In genomic region chr12:68189766-68190700, GRCh38 we compare ENCODE assay signal across 11 cellular contexts. TPM values are rescaled to one million over a fixed set of nuclear protein-coding genes. Genes with fewer than 3 reads are reported as not detected.
A peak's percentile ranks its signal among the peaks of the same experiment; 100 is the strongest.
DNase-seq lines count a peak whose midpoint lies in the region; ATAC-seq, FAIRE-seq and TF ChIP-seq lines count a peak whose summit lies in the region.
"Had no signal": no experiment of that assay in that cellular context is flagged by ENCODE, and none has a peak within 500 bp of the region (broad histone marks: within the 10 kb centered on the region; RNA-seq: fewer than 3 reads in every experiment).

No MANE protein-coding gene starts in this region.

- no peak overlapping the region for H3K9ac ChIP-seq in HCT116 (ENCODE audit: low read length)

- no peaks in the 10 kb centered on the region for H3K79me2 ChIP-seq in HCT116 (ENCODE audit: insufficient read depth, low read length)

- H4K20me1 ChIP-seq in HCT116 (ENCODE audit: insufficient read depth) = no peaks in the 10 kb centered on the region

- H3K36me3 ChIP-seq in HCT116 (ENCODE audit: control insufficient read depth in 1 of 2, insufficient read depth in 2 of 2, low read length in 2 of 2) = no peaks in the 10 kb centered on the region
- H3K36me3 ChIP-seq in bronchial epithelial cell (ENCODE audit: control insufficient read depth, insufficient read depth, low read length) = no peaks in the 10 kb centered on the region
- H3K36me3 ChIP-seq in right lobe of liver = no peaks in the 10 kb centered on the region

- peaks cover 1 to 2% (median 1%) of the 10 kb centered on the region in 3 donors for H3K27me3 Mint-ChIP-seq in CD14-positive monocyte (ENCODE audit: low read depth in 3 of 3)

- RAD21 ChIA-PET in HCT116 (lab: Charles Lee; ENCODE audit: low non-redundant PET in 1 of 2, low total read pairs in 2 of 2, uncharacterized antibody in 2 of 2, unreplicated experiment in 2 of 2) = no interaction called here

- no TSS peak for BruUV-seq in HCT116 (replicated peaks; lab: Mats Ljungman, UMichigan)

- FAIRE-seq in bronchial epithelial cell (lab: Jason Lieb, UNC) = no peak

- TF ChIP-seq POLR2A in HCT116 (IDR thresholded peaks at IDR 0.05; ENCODE audit: borderline replicate concordance, extremely low read depth, insufficient read depth, insufficient read length) (no peak), right lobe of liver (IDR thresholded peaks at IDR 0.05) (no peak)

- WGBS in right lobe of liver (ENCODE audit: insufficient coverage, low coverage, low lambda C conversion rate, missing lambda C conversion rate) = 52% methylated on average over 4 of the region's 4 CpGs

- no peak overlapping the region for H3K4me3 Mint-ChIP-seq in CD14-positive monocyte

- no peaks in the 10 kb centered on the region for H3K9me2 ChIP-seq in HCT116 (ENCODE audit: insufficient read depth)

- TF ChIP-seq RAD21 in HCT116 (IDR thresholded peaks at IDR 0.05; ENCODE audit: low read depth) = no peak

- no peaks in the 10 kb centered on the region for H3K36me3 Mint-ChIP-seq in CD14-positive monocyte

- H3K4me3 ChIP-seq in HCT116 (replicated peaks in 1 of 2; ENCODE audit: low read depth in 1 of 2, low read length in 2 of 2) = no peak overlapping the region
- no peak overlapping the region for H3K4me3 ChIP-seq in bronchial epithelial cell (ENCODE audit: low read depth, low read length)
- no peak overlapping the region for H3K4me3 ChIP-seq in right lobe of liver

- H3K27me3 ChIP-seq in HCT116 (ENCODE audit: insufficient read depth, low read length) = no peaks in the 10 kb centered on the region
- H3K27me3 ChIP-seq in bronchial epithelial cell (ENCODE audit: control insufficient read depth, insufficient read depth, low read length) = peaks cover 7% of the 10 kb centered on the region
- H3K27me3 ChIP-seq in right lobe of liver = no peaks in the 10 kb centered on the region

- H3K4me2 ChIP-seq in HCT116 (ENCODE audit: low read length) = peak overlapping the region; percentile 30; the same call in 1 of the 2 replicates

- no peak for TF ChIP-seq CTCF in HCT116 (IDR thresholded peaks at IDR 0.05 in 2 of 3, conservative IDR thresholded peaks at IDR 0.05 in 1 of 3; ENCODE audit: borderline replicate concordance in 1 of 3, insufficient read depth in 1 of 3, low read depth in 2 of 3, low read length in 2 of 3)
- TF ChIP-seq CTCF in bronchial epithelial cell (IDR thresholded peaks at IDR 0.05; ENCODE audit: insufficient read depth, low read length, severe bottlenecking) = no peak
- no peak for TF ChIP-seq CTCF in right lobe of liver (IDR thresholded peaks at IDR 0.05)
- TF ChIP-seq CTCF in CD14-positive monocyte (IDR thresholded peaks at IDR 0.05) = no peak

- ATAC-seq in HCT116 = peak; percentile 32
- ATAC-seq in right lobe of liver = no peak
- ATAC-seq in HG02938 (IDR thresholded peaks at IDR 0.05; ENCODE audit: unreplicated experiment) = no peak

- H3K9me3 Mint-ChIP-seq in CD14-positive monocyte = no peaks in the 10 kb centered on the region

- POLR2A ChIA-PET in HCT116 (lab: Charles Lee) = no interaction called here

- intact Hi-C loops in HCT116 (cut with micrococcal nuclease) = no loop called here
- intact Hi-C loops in right lobe of liver (cut with DNase I) = no loop called here
- intact Hi-C loops in CD14-positive monocyte (cut with micrococcal nuclease) = no loop called here

- H3K4me1 ChIP-seq in HCT116 (ENCODE audit: control insufficient read depth in 1 of 2, insufficient read depth in 2 of 2, low read length in 2 of 2) (peaks cover 0 to 5% of the 10 kb centered on the region in 2 experiments; a peak in 2 of 4 replicates), right lobe of liver (no peaks in the 10 kb centered on the region)

- DNase-seq in HCT116 (ENCODE audit: low read depth, low spot score) (peak; percentile 13), SW480 (ENCODE audit: low spot score) (peak; percentile 71), bronchial epithelial cell (ENCODE audit: low read depth) (peak; percentile 83), NCI-H2081 (lab: John Stamatoyannopoulos, UW) (no peak), right lobe of liver (no peak), CD14-positive monocyte (ENCODE audit: low spot score) (no peak)
- peak; percentile 20 for DNase-seq in stimulated activated CD4-positive, alpha-beta T cell treated with anti-CD3 and anti-CD28 coated beads, Interleukin-4, amount 100 ng/mL, for 1 hour
- DNase-seq: NCI-H1105 treated with DMSO at 0.1 percent for 48 hours had no signal

- CTCF ChIA-PET in HCT116 (lab: Charles Lee) = no interaction called here

- no peaks in the 10 kb centered on the region for H3K4me1 Mint-ChIP-seq in CD14-positive monocyte

- H3K27ac ChIP-seq in HCT116 (ENCODE audit: low read depth, low read length) = no peak overlapping the region
- no peak overlapping the region for H3K27ac ChIP-seq in right lobe of liver

- no peak overlapping the region for H3K27ac Mint-ChIP-seq in CD14-positive monocyte

- H2AFZ ChIP-seq in HCT116 (ENCODE audit: low read depth, low read length, poor library complexity, severe bottlenecking) = peak overlapping the region; percentile 18

- H3K9me3 ChIP-seq in HCT116 (ENCODE audit: control insufficient read depth in 1 of 2, insufficient read depth in 1 of 2, low read depth in 1 of 2, low read length in 2 of 2) (no peaks in the 10 kb centered on the region), right lobe of liver (no peaks in the 10 kb centered on the region)

TF ChIP-seq in HCT116, 20 proteins besides CTCF, POLR2A, EP300 and RAD21:
- TF ChIP-seq SRF (IDR thresholded peaks at IDR 0.05; ENCODE audit: low read depth) (no peak), ZFX (IDR thresholded peaks at IDR 0.05) (no peak), EZH2 (IDR thresholded peaks at IDR 0.05) (no peak), EZH2phosphoT487 (IDR thresholded peaks at IDR 0.05; ENCODE audit: borderline replicate concordance) (no peak), FOSL1 (IDR thresholded peaks at IDR 0.05; ENCODE audit: low read depth) (no peak), CEBPB (IDR thresholded peaks at IDR 0.05; ENCODE audit: low read depth) (no peak), SP1 (IDR thresholded peaks at IDR 0.05; ENCODE audit: low read depth) (no peak)

RNA-seq across cellular contexts. Expression of gene IFNG, which starts 30.5 kb away (rescaled TPM):
- total RNA-seq in HCT116 (2021; ENCODE audit: unreplicated experiment) (0.44 TPM), bronchial epithelial cell (not detected in 2 replicates), right lobe of liver (under 1 TPM in 1 of 6 experiments, not detected in 5; 0.18 TPM)
- not detected in 2 replicates for polyA plus RNA-seq in HCT116 (2012)
- polyA plus RNA-seq in CD14-positive monocyte = not detected
- total RNA-seq: dermis microvascular lymphatic vessel endothelial cell, lung microvascular endothelial cell had no signal

RNA-seq across cellular contexts. Expression of gene IL26, which starts 35.6 kb away (rescaled TPM):
- total RNA-seq in HCT116 (2021; ENCODE audit: unreplicated experiment) = not detected
- polyA plus RNA-seq in HCT116 (2012) = not detected in 2 replicates
- total RNA-seq in bronchial epithelial cell = not detected in 2 replicates
- not detected for total RNA-seq in right lobe of liver
- not detected for polyA plus RNA-seq in CD14-positive monocyte
- total RNA-seq: dermis microvascular lymphatic vessel endothelial cell, lung microvascular endothelial cell had no signal

Comparison
In these comparisons a context has a peak if more than half of its experiments do, and no peak if none do; other contexts are left out.
1. DNase-seq: peak in HCT116 (single experiment), SW480 (single experiment), bronchial epithelial cell (single experiment) and stimulated activated CD4-positive, alpha-beta T cell treated with anti-CD3 and anti-CD28 coated beads, Interleukin-4, amount 100 ng/mL, for 1 hour (single experiment); none in NCI-H2081 (0 of 2), right lobe of liver (0 of 3) and CD14-positive monocyte (single experiment).